In genomic region chr18:773980-774624, GRCh38 we compare ENCODE assay signal across 1 cellular context.
A peak's percentile ranks its signal among the peaks of the same experiment; 100 is the strongest.
TF ChIP-seq lines count a peak whose summit lies in the region.

No MANE protein-coding gene starts in this region.

TF ChIP-seq in K562, 482 proteins besides CTCF, POLR2A, EP300 and RAD21 (continued from another document):
- TF ChIP-seq CHD7 (IDR thresholded peaks at IDR 0.05; ENCODE audit: low read depth, low read length) (no peak), ZNF57 (CRISPR knock-in tag; IDR thresholded peaks at IDR 0.05) (no peak), EGR1 (conservative IDR thresholded peaks at IDR 0.05) (no peak), AFF1 (IDR thresholded peaks at IDR 0.05; ENCODE audit: low read depth in 1 of 2, partially characterized antibody in 2 of 2) (peak in 1 of 2 experiments; percentile 39), NRF1 (conservative IDR thresholded peaks at IDR 0.05 in 1 of 2, IDR thresholded peaks at IDR 0.05 in 1 of 2) (no peak), RUNX1 (IDR thresholded peaks at IDR 0.05; ENCODE audit: low read depth) (no peak), ZNF408 (CRISPR knock-in tag; IDR thresholded peaks at IDR 0.05; ENCODE audit: low read depth) (no peak), ZNF695 (CRISPR knock-in tag; IDR thresholded peaks at IDR 0.05) (no peak), TAF1 (IDR thresholded peaks at IDR 0.05; ENCODE audit: control insufficient read depth, extremely low read depth, insufficient read depth, low read length, severe bottlenecking) (no peak), POLR2H (tag; IDR thresholded peaks at IDR 0.05; ENCODE audit: low read depth) (no peak), FOXK2 (conservative IDR thresholded peaks at IDR 0.05 in 1 of 2, IDR thresholded peaks at IDR 0.05 in 1 of 2; ENCODE audit: low read depth in 2 of 2) (no peak), EWSR1 (IDR thresholded peaks at IDR 0.05; ENCODE audit: borderline replicate concordance, low read depth, partially characterized antibody) (no peak), XRCC4 (IDR thresholded peaks at IDR 0.05; ENCODE audit: extremely low read depth, insufficient read depth, insufficient read length) (no peak), NR0B1 (IDR thresholded peaks at IDR 0.05; ENCODE audit: partially characterized antibody) (no peak), ZNF76 (CRISPR knock-in tag; IDR thresholded peaks at IDR 0.05; ENCODE audit: borderline replicate concordance) (no peak), ZNF717 (CRISPR knock-in tag; IDR thresholded peaks at IDR 0.05) (no peak), MXI1 (IDR thresholded peaks at IDR 0.05; ENCODE audit: low read depth, low read length) (no peak), ZNF707 (CRISPR knock-in tag; conservative IDR thresholded peaks at IDR 0.05) (no peak), RBM25 (IDR thresholded peaks at IDR 0.05; ENCODE audit: low read depth, low read length, severe bottlenecking) (no peak), CBX1 (IDR thresholded peaks at IDR 0.05; ENCODE audit: low read depth) (no peak), IRF2 (CRISPR knock-in tag; IDR thresholded peaks at IDR 0.05) (no peak), NUFIP1 (IDR thresholded peaks at IDR 0.05; ENCODE audit: partially characterized antibody) (no peak), SIX5 (IDR thresholded peaks at IDR 0.05; ENCODE audit: borderline replicate concordance in 1 of 2, insufficient read depth in 1 of 2, low read depth in 1 of 2, low read length in 2 of 2) (no peak), ZNF407 (IDR thresholded peaks at IDR 0.05; ENCODE audit: low read depth) (no peak), LCOR (CRISPR knock-in tag; IDR thresholded peaks at IDR 0.05) (0 out of 2 replicates have a peak, but pooled peaks have one; percentile 65)
